ENCODE assay signal across 8 cellular contexts in genomic region chr9:96856363-96857286, GRCh38. TPM values are rescaled to one million over a fixed set of nuclear protein-coding genes. Genes with fewer than 3 reads are reported as not detected.
DNase-seq lines count a peak whose midpoint lies in the region; ATAC-seq and TF ChIP-seq lines count a peak whose summit lies in the region.

No MANE protein-coding gene starts in this region.

- H3K27ac Mint-ChIP-seq in nephron, result peak overlapping the region in 1 of 3 experiments; percentile 12

- no peaks in the 10 kb centered on the region for H3K9me3 ChIP-seq in esophagus squamous epithelium
- no peaks in the 10 kb centered on the region for H3K9me3 ChIP-seq in stomach

- ATAC-seq in GM18858 (IDR thresholded peaks at IDR 0.05; ENCODE audit: unreplicated experiment) (peak; percentile 54), HG03520 (IDR thresholded peaks at IDR 0.05; ENCODE audit: unreplicated experiment) (peak; percentile 50)

- H3K27ac ChIP-seq in esophagus squamous epithelium (no peak overlapping the region), stomach (no peak overlapping the region)

- peak; percentile 95 for TF ChIP-seq CTCF in AG09319 (IDR thresholded peaks at IDR 0.05; ENCODE audit: low read depth, low read length)
- peak; percentile 51 to 89 (median 83) for TF ChIP-seq CTCF in esophagus squamous epithelium (IDR thresholded peaks at IDR 0.05)
- TF ChIP-seq CTCF in nephron (IDR thresholded peaks at IDR 0.05; ENCODE audit: unreplicated experiment in 3 of 3), result peak; percentile 88 to 96 (median 89)
- peak in 5 of 7 experiments; percentile 71 to 89 (median 83) for TF ChIP-seq CTCF in stomach (IDR thresholded peaks at IDR 0.05)

- H3K4me1 ChIP-seq in esophagus squamous epithelium (peaks cover 7 to 39% (median 13%) of the 10 kb centered on the region in 3 donors), stomach (peaks cover 12 to 37% (median 23%) of the 10 kb centered on the region in 4 donors)

- no peak for TF ChIP-seq EP300 in stomach (IDR thresholded peaks at IDR 0.05)

- TF ChIP-seq POLR2A in esophagus squamous epithelium (IDR thresholded peaks at IDR 0.05) (no peak), stomach (IDR thresholded peaks at IDR 0.05) (no peak)

- H3K36me3 ChIP-seq in esophagus squamous epithelium, result no peaks in the 10 kb centered on the region
- H3K36me3 ChIP-seq in stomach, result no peaks in the 10 kb centered on the region

- H3K27me3 ChIP-seq in esophagus squamous epithelium, result no peaks in the 10 kb centered on the region
- no peaks in the 10 kb centered on the region for H3K27me3 ChIP-seq in stomach

- intact Hi-C loops in esophagus squamous epithelium (cut with DNase I) (loop anchor here (10.0 kb wide), 1 partner anchor 258 kb away; no protein-coding TSS in a partner anchor), stomach (cut with DNase I; ENCODE audit: low total_unique reads) (loop anchor here (10.0 kb wide), 1 partner anchor 538 kb away; no protein-coding TSS in a partner anchor)

- no peaks in the 10 kb centered on the region for H3K9me3 Mint-ChIP-seq in nephron

- H3K4me3 Mint-ChIP-seq in nephron, result peak overlapping the region; percentile 36 to 64 (median 56)

- H3K4me3 ChIP-seq in esophagus squamous epithelium (no peak overlapping the region), stomach (no peak overlapping the region)

- H3K36me3 Mint-ChIP-seq in nephron (ENCODE audit: low read depth), result peaks cover 5% of the 10 kb centered on the region

- DNase-seq in AG09319 (ENCODE audit: extremely low read depth, low read depth) (peak; percentile 23), NOMO-1 treated with DMSO at 0.1 percent for 48 hours (lab: John Stamatoyannopoulos, UW; ENCODE audit: unreplicated experiment) (peak; percentile 67), activated T-cell treated with anti-CD3 and anti-CD28 coated beads for 24 hours (ENCODE audit: low read depth) (peak; percentile 64), esophagus squamous epithelium (lab: John Stamatoyannopoulos, UW) (no peak), stomach (peak; percentile 69)

- WGBS in esophagus squamous epithelium, 2 donors, result 11 to 15% methylated on average over 6 of the region's 6 CpGs
- WGBS in stomach, 5 donors, result 7 to 13% (median 11%) methylated on average over 6 of the region's 6 CpGs

- H3K27me3 Mint-ChIP-seq in nephron (ENCODE audit: low read depth), result no peaks in the 10 kb centered on the region

- H3K4me1 Mint-ChIP-seq in nephron, result peaks cover 22% of the 10 kb centered on the region

RNA-seq across cellular contexts. Expression of gene ZNF782, which starts 2.3 kb away (rescaled TPM):
- 10 to 100 TPM in 1 of 4 donors, 1 to 10 TPM in 3; 4.7 to 10.1 (median 6.5) TPM for total RNA-seq in esophagus squamous epithelium
- 10 to 100 TPM; 10.7 to 32.7 (median 18.0) TPM for total RNA-seq in stomach
- 10 to 100 TPM in 1 of 3 donors, 1 to 10 TPM in 2; 1.2 to 25.8 (median 1.9) TPM for polyA plus RNA-seq in stomach
